ENCODE assay signal across 10 cellular contexts in genomic region chrX:105821471-105822081, GRCh38. TPM values are rescaled to one million over a fixed set of nuclear protein-coding genes. Genes with fewer than 3 reads are reported as not detected.
A peak's percentile ranks its signal among the peaks of the same experiment; 100 is the strongest.
DNase-seq lines count a peak whose midpoint lies in the region; ATAC-seq and TF ChIP-seq lines count a peak whose summit lies in the region.
"Had no signal": no experiment of that assay in that cellular context is flagged by ENCODE, and none has a peak within 500 bp of the region (broad histone marks: within the 10 kb centered on the region; RNA-seq: fewer than 3 reads in every experiment).

No MANE protein-coding gene starts in this region.

- intact Hi-C loops in Right ventricle myocardium inferior (cut with DNase I) (no loop called here), cardiac septum (cut with DNase I) (no loop called here), heart right ventricle (cut with DNase I) (no loop called here), aorta (cut with DNase I) (no loop called here)

- TF ChIP-seq CTCF in heart right ventricle (IDR thresholded peaks at IDR 0.05): no peak
- no peak for TF ChIP-seq CTCF in neural crest cell (conservative IDR thresholded peaks at IDR 0.05)

- WGBS in heart right ventricle, 2 donors: 2% methylated on average over 27 of the region's 27 CpGs
- 2 to 28% methylated on average over 27 of the region's 27 CpGs for WGBS in aorta, 2 donors

- no peak for ATAC-seq in Right ventricle myocardium inferior
- peak in 4 of 8 donors; percentile 21 to 48 (median 28) for ATAC-seq in heart right ventricle
- ATAC-seq in aorta (ENCODE audit: low FRiP score): peak; percentile 20
- ATAC-seq: left colon had no signal

- peak overlapping the region in 4 of 10 donors; percentile 28 to 74 (median 48) for H3K27ac ChIP-seq in heart right ventricle
- no peak overlapping the region for H3K27ac ChIP-seq in aorta (ENCODE audit: low read depth in 1 of 2, low read length in 2 of 2)
- H3K27ac ChIP-seq: SJSA1 had no signal

- H3K4me1 Mint-ChIP-seq in neural crest cell: peaks cover 15% of the 10 kb centered on the region

- H3K27me3 ChIP-seq in heart right ventricle (peaks cover 0 to 70% (median 14%) of the 10 kb centered on the region in 7 donors), aorta (ENCODE audit: control insufficient read depth in 1 of 2, insufficient read depth in 2 of 2, low read length in 1 of 2) (no peaks in the 10 kb centered on the region)
- H3K27me3 ChIP-seq: SJSA1 had no signal

- no peaks in the 10 kb centered on the region for H3K9me3 ChIP-seq in heart right ventricle
- no peaks in the 10 kb centered on the region for H3K9me3 ChIP-seq in aorta (ENCODE audit: control insufficient read depth, low read length)
- H3K9me3 ChIP-seq: SJSA1 had no signal

- H3K4me3 ChIP-seq in heart right ventricle (peak overlapping the region in 9 of 10 donors; percentile 24 to 50 (median 46)), aorta (ENCODE audit: low read length in 2 of 2) (peak overlapping the region; percentile 11 to 67)
- H3K4me3 ChIP-seq: SJSA1 had no signal

- H3K36me3 ChIP-seq in heart right ventricle: no peaks in the 10 kb centered on the region
- no peaks in the 10 kb centered on the region for H3K36me3 ChIP-seq in aorta (ENCODE audit: control insufficient read depth in 1 of 2, insufficient read depth in 2 of 2, low read length in 1 of 2)
- H3K36me3 ChIP-seq: SJSA1 had no signal

- H3K4me1 ChIP-seq in heart right ventricle (no peaks in the 10 kb centered on the region), aorta (ENCODE audit: control insufficient read depth in 1 of 2, insufficient read depth in 2 of 2, low read length in 2 of 2) (no peaks in the 10 kb centered on the region)
- H3K4me1 ChIP-seq: SJSA1 had no signal

- no peaks in the 10 kb centered on the region for H3K9me3 Mint-ChIP-seq in neural crest cell

- peak overlapping the region; percentile 77 for H3K4me3 Mint-ChIP-seq in neural crest cell

- no peaks in the 10 kb centered on the region for H3K36me3 Mint-ChIP-seq in neural crest cell (ENCODE audit: low read depth)

- no peak overlapping the region for H3K27ac Mint-ChIP-seq in neural crest cell (ENCODE audit: unreplicated experiment)

- peaks cover 59% of the 10 kb centered on the region for H3K27me3 Mint-ChIP-seq in neural crest cell (ENCODE audit: low read depth)

- DNase-seq in Right ventricle myocardium inferior (ENCODE audit: missing footprints) (peak; percentile 11), cardiac septum (ENCODE audit: low spot score) (no peak), heart right ventricle (no peak), neural crest cell (ENCODE audit: low read depth, low spot score) (peak; percentile 16), aorta (peak in 1 of 2 donors; percentile 48), NCI-H2081 (lab: John Stamatoyannopoulos, UW) (no peak), NCI-H2171 (lab: John Stamatoyannopoulos, UW) (no peak), NCI-H146 treated with DMSO at 0.1 percent for 48 hours (lab: John Stamatoyannopoulos, UW; ENCODE audit: unreplicated experiment) (no peak)

RNA-seq across cellular contexts. Expression of gene NRK, which starts 0.8 kb away (rescaled TPM):
- total RNA-seq in Right ventricle myocardium inferior: 2.1 TPM
- 4.9 TPM for total RNA-seq in cardiac septum
- 1 to 10 TPM in 9 of 10 donors, under 1 TPM in 1; 0.62 to 4.2 (median 2.4) TPM for total RNA-seq in heart right ventricle
- polyA plus RNA-seq in heart right ventricle: 1 to 10 TPM in 1 of 2 donors, under 1 TPM in 1; 0.25 to 1.2 TPM
- 0.26 and 0.32 TPM in 2 replicates for total RNA-seq in neural crest cell
- 1 to 10 TPM; 6.4 to 6.5 TPM for total RNA-seq in aorta
- polyA plus RNA-seq in aorta: 1 to 10 TPM in 1 of 2 donors, under 1 TPM in 1; 0.88 to 1.8 TPM
- total RNA-seq: SJSA1 had no signal

Comparison
In these comparisons a context has a peak if more than half of its experiments do, and no peak if none do; other contexts are left out.
1. DNase-seq: peak in Right ventricle myocardium inferior (single experiment) and neural crest cell (single experiment); none in cardiac septum (single experiment), heart right ventricle (0 of 2), NCI-H2081 (0 of 2), NCI-H2171 (single experiment) and NCI-H146 treated with DMSO at 0.1 percent for 48 hours (single experiment).